In genomic region chr1:46535063-46535462, GRCh38 we compare ENCODE assay signal across 9 cellular contexts. TPM values are rescaled to one million over a fixed set of nuclear protein-coding genes. Genes with fewer than 3 reads are reported as not detected.
A peak's percentile ranks its signal among the peaks of the same experiment; 100 is the strongest.
DNase-seq lines count a peak whose midpoint lies in the region; ATAC-seq, FAIRE-seq and TF ChIP-seq lines count a peak whose summit lies in the region.
"Had no signal": no experiment of that assay in that cellular context is flagged by ENCODE, and none has a peak within 500 bp of the region (broad histone marks: within the 10 kb centered on the region; RNA-seq: fewer than 3 reads in every experiment).

No MANE protein-coding gene starts in this region.

- peak; percentile 36 for TF ChIP-seq CTCF in RWPE1 (conservative IDR thresholded peaks at IDR 0.05; ENCODE audit: low read depth)
- TF ChIP-seq CTCF in fibroblast of mammary gland (conservative IDR thresholded peaks at IDR 0.05; ENCODE audit: control insufficient read depth, insufficient read depth, low read depth, low read length) = peak; percentile 41
- TF ChIP-seq CTCF in esophagus muscularis mucosa (IDR thresholded peaks at IDR 0.05) = peak in 1 of 3 experiments; percentile 12

- H3K4me3 ChIP-seq in fibroblast of mammary gland (ENCODE audit: control insufficient read depth, low read depth, low read length) = no peak overlapping the region
- H3K4me3 ChIP-seq in esophagus muscularis mucosa = no peak overlapping the region

- H3K36me3 ChIP-seq in esophagus muscularis mucosa = no peaks in the 10 kb centered on the region

- TF ChIP-seq EP300 in esophagus muscularis mucosa (IDR thresholded peaks at IDR 0.05) = no peak

- H3K27ac ChIP-seq in RWPE1 = no peak overlapping the region
- no peak overlapping the region for H3K27ac ChIP-seq in esophagus muscularis mucosa (replicated peaks in 1 of 4)

- no peak for TF ChIP-seq POLR2A in esophagus muscularis mucosa (IDR thresholded peaks at IDR 0.05; ENCODE audit: low read depth)

- peak; percentile 25 to 31 for DNase-seq in stimulated activated CD4-positive, alpha-beta T cell treated with anti-CD3 and anti-CD28 coated beads, Interleukin-2, amount 100 ng/mL, for 24 hours
- DNase-seq in stimulated activated CD4-positive, alpha-beta T cell treated with anti-CD3 and anti-CD28 coated beads, Interleukin-2, amount 100 ng/mL, for 48 hours = no peak
- DNase-seq in RWPE1 (ENCODE audit: low spot score) = no peak
- DNase-seq in fibroblast of mammary gland (ENCODE audit: low read depth) = peak; percentile 17
- DNase-seq in urothelium cell line (ENCODE audit: low spot score) = peak; percentile 57
- DNase-seq in activated CD8-positive, alpha-beta memory T cell treated with anti-CD3 and anti-CD28 coated beads for 24 hours = no peak
- DNase-seq in esophagus muscularis mucosa (ENCODE audit: extremely low spot score) = no peak
- DNase-seq: left cardiac atrium had no signal

- no peak for ATAC-seq in HG02642 (IDR thresholded peaks at IDR 0.05; ENCODE audit: poor library complexity, unreplicated experiment)

- no peak for FAIRE-seq in urothelium cell line (lab: Jason Lieb, UNC)

- peaks cover 0 to 11% (median 0%) of the 10 kb centered on the region in 4 donors for H3K27me3 ChIP-seq in esophagus muscularis mucosa

- peaks cover 7 to 14% (median 14%) of the 10 kb centered on the region in 4 donors for H3K4me1 ChIP-seq in esophagus muscularis mucosa

- CTCF ChIA-PET in RWPE1 (lab: Yijun Ruan, JAX) = interaction anchor here (0.6 to 2.3 kb wide), 9 partner anchors 9 to 95 kb away, joined by 3 to 9 read pairs (median 3); no protein-coding TSS in a partner anchor

- POLR2A ChIA-PET in RWPE1 (lab: Yijun Ruan, JAX; ENCODE audit: low non-redundant PET) = no interaction called here

- 54% methylated on average over 2 of the region's 2 CpGs for WGBS in esophagus muscularis mucosa

- intact Hi-C loops in esophagus muscularis mucosa (cut with DNase I) = loop anchor here (2.0 kb wide), 1 partner anchor 192 kb away; no protein-coding TSS in a partner anchor

- no peaks in the 10 kb centered on the region for H3K9me3 ChIP-seq in esophagus muscularis mucosa

RNA-seq across cellular contexts. Expression of gene KNCN, which starts 16.4 kb away (rescaled TPM):
- total RNA-seq in esophagus muscularis mucosa = not detected
- total RNA-seq: left cardiac atrium had no signal

RNA-seq across cellular contexts. Expression of gene DMBX1, which starts 45.4 kb away (rescaled TPM):
- not detected for total RNA-seq in esophagus muscularis mucosa
- total RNA-seq: left cardiac atrium had no signal

Comparison
In these comparisons a context has a peak if more than half of its experiments do, and no peak if none do; other contexts are left out.
1. DNase-seq: peak in stimulated activated CD4-positive, alpha-beta T cell treated with anti-CD3 and anti-CD28 coated beads, Interleukin-2, amount 100 ng/mL, for 24 hours (2 of 2), fibroblast of mammary gland (single experiment) and urothelium cell line (single experiment); none in stimulated activated CD4-positive, alpha-beta T cell treated with anti-CD3 and anti-CD28 coated beads, Interleukin-2, amount 100 ng/mL, for 48 hours (0 of 2), RWPE1 (single experiment), activated CD8-positive, alpha-beta memory T cell treated with anti-CD3 and anti-CD28 coated beads for 24 hours (single experiment) and esophagus muscularis mucosa (single experiment).